17 cellular contexts compared by ENCODE assay signal in the genomic region with DNA sequence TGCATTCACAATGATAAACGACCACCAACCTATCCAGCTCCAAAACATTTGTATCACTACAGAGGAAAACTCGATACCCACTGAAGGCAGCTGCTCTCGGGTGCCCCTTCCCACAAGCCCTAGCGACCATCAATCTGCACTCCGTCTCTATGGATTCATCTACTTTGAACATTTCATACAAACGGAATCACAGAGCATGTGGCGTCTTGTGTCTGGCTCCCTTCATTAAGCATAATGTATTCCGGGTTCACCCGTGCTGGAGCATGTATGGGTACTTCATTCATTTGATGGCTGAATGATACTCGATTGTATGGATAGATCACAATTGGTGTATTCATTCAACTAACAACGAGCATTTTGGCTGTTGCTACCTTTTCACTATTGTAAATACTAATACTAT.
DNase-seq lines count a peak whose midpoint lies in the region; ATAC-seq and TF ChIP-seq lines count a peak whose summit lies in the region.
"Had no signal": no experiment of that assay in that cellular context is flagged by ENCODE, and none has a peak within 500 bp of the region (broad histone marks: within the 10 kb centered on the region; RNA-seq: fewer than 3 reads in every experiment).

No MANE protein-coding gene starts in this region.

- no peaks in the 10 kb centered on the region for H3K9me2 ChIP-seq in hepatocyte (replicated peaks; ENCODE audit: insufficient read depth)

- peak overlapping the region; percentile 46 for H3K4me2 ChIP-seq in hepatocyte
- H3K4me2 ChIP-seq: BLaER1 treated with 17β-estradiol and CSF1 and Interleukin-3, amounts not matched to agents 10 nM and 100 nM had no signal

- no peak overlapping the region for H3K4me3 ChIP-seq in RWPE2 (ENCODE audit: severe bottlenecking)
- H3K4me3 ChIP-seq in hepatocyte: no peak overlapping the region
- H3K4me3 ChIP-seq in gastroesophageal sphincter: no peak overlapping the region
- H3K4me3 ChIP-seq: BLaER1 treated with 17β-estradiol and CSF1 and Interleukin-3, amounts not matched to agents 10 nM and 100 nM; Peyer's patch had no signal

- H3K9me3 ChIP-seq in RWPE2 (ENCODE audit: severe bottlenecking): no peaks in the 10 kb centered on the region
- H3K9me3 ChIP-seq in hepatocyte (ENCODE audit: low read depth): no peaks in the 10 kb centered on the region
- H3K9me3 ChIP-seq in gastroesophageal sphincter: no peaks in the 10 kb centered on the region
- H3K9me3 ChIP-seq: BLaER1 treated with 17β-estradiol and CSF1 and Interleukin-3, amounts not matched to agents 10 nM and 100 nM; Peyer's patch had no signal

- intact Hi-C loops in left ventricle myocardium superior (cut with micrococcal nuclease): no loop called here

- ATAC-seq in RWPE2 (ENCODE audit: low read depth) (no peak), left ventricle myocardium superior (no peak), gastroesophageal sphincter (no peak), GM18870 (IDR thresholded peaks at IDR 0.05; ENCODE audit: unreplicated experiment) (no peak)

- peaks cover 24% of the 10 kb centered on the region for H3K4me1 ChIP-seq in RWPE2 (ENCODE audit: insufficient read depth, poor library complexity, severe bottlenecking)
- peaks cover 8% of the 10 kb centered on the region for H3K4me1 ChIP-seq in hepatocyte (ENCODE audit: insufficient read depth)
- no peaks in the 10 kb centered on the region for H3K4me1 ChIP-seq in gastroesophageal sphincter
- H3K4me1 ChIP-seq: Peyer's patch had no signal

- H2AFZ ChIP-seq in hepatocyte: no peak overlapping the region

- H3K36me3 ChIP-seq in RWPE2 (ENCODE audit: low read depth): no peaks in the 10 kb centered on the region
- H3K36me3 ChIP-seq in hepatocyte (replicated peaks; ENCODE audit: insufficient read depth, low read depth): no peaks in the 10 kb centered on the region
- no peaks in the 10 kb centered on the region for H3K36me3 ChIP-seq in gastroesophageal sphincter
- H3K36me3 ChIP-seq: BLaER1 treated with 17β-estradiol and CSF1 and Interleukin-3, amounts not matched to agents 10 nM and 100 nM; Peyer's patch had no signal

- no peak for TF ChIP-seq POLR2A in gastroesophageal sphincter (IDR thresholded peaks at IDR 0.05)

- peak; percentile 50 for DNase-seq in NCI-H1092 treated with DMSO at 0.1 percent for 48 hours (lab: John Stamatoyannopoulos, UW)
- DNase-seq in NCI-H1092 (lab: John Stamatoyannopoulos, UW): no peak
- DNase-seq in COLO668 (lab: John Stamatoyannopoulos, UW; ENCODE audit: unreplicated experiment): peak; percentile 43
- no peak for DNase-seq in RWPE2 (ENCODE audit: low spot score)
- no peak for DNase-seq in hepatocyte (ENCODE audit: low spot score)
- no peak for DNase-seq in left ventricle myocardium superior
- DNase-seq: Calu3, GOT3, NCI-H187, NCI-H2227 treated with DMSO at 0.1 percent for 48 hours, NCI-H82, Peyer's patch, SIG-M5 had no signal

- no peaks in the 10 kb centered on the region for H4K20me1 ChIP-seq in hepatocyte (ENCODE audit: insufficient read depth, poor library complexity, severe bottlenecking)
- H4K20me1 ChIP-seq: BLaER1 treated with 17β-estradiol and CSF1 and Interleukin-3, amounts not matched to agents 10 nM and 100 nM had no signal

- TF ChIP-seq CTCF in RWPE2 (IDR thresholded peaks at IDR 0.05; ENCODE audit: poor library complexity, severe bottlenecking): no peak
- TF ChIP-seq CTCF in hepatocyte (IDR thresholded peaks at IDR 0.05; ENCODE audit: poor library complexity): no peak
- no peak for TF ChIP-seq CTCF in gastroesophageal sphincter (IDR thresholded peaks at IDR 0.05)

- no peak for TF ChIP-seq EP300 in gastroesophageal sphincter (IDR thresholded peaks at IDR 0.05)

- no peaks in the 10 kb centered on the region for H3K79me2 ChIP-seq in hepatocyte

- H3K27me3 ChIP-seq in RWPE2 (ENCODE audit: insufficient read depth, poor library complexity, severe bottlenecking): no peaks in the 10 kb centered on the region
- H3K27me3 ChIP-seq in hepatocyte: no peaks in the 10 kb centered on the region
- H3K27me3 ChIP-seq in gastroesophageal sphincter: no peaks in the 10 kb centered on the region
- H3K27me3 ChIP-seq: BLaER1 treated with 17β-estradiol and CSF1 and Interleukin-3, amounts not matched to agents 10 nM and 100 nM; Peyer's patch had no signal

- WGBS in hepatocyte (ENCODE audit: low lambda C conversion rate, missing lambda C conversion rate): 93% methylated on average over 11 of the region's 11 CpGs
- whole genome bisulfite sequencing in gastroesophageal sphincter (ENCODE audit: low coverage in 1 of 2), 2 donors: 89 to 90% methylated on average over 8 to 11 of the region's 11 CpGs

- H3K27ac ChIP-seq in RWPE2 (ENCODE audit: poor library complexity, severe bottlenecking): peak overlapping the region; percentile 63
- H3K27ac ChIP-seq in hepatocyte: peak overlapping the region; percentile 74
- no peak overlapping the region for H3K27ac ChIP-seq in gastroesophageal sphincter
- H3K27ac ChIP-seq: BLaER1 treated with 17β-estradiol and CSF1 and Interleukin-3, amounts not matched to agents 10 nM and 100 nM; HL-60; Peyer's patch had no signal

Comparison
In these comparisons a context has a peak if more than half of its experiments do, and no peak if none do; other contexts are left out.
1. DNase-seq: peak in NCI-H1092 treated with DMSO at 0.1 percent for 48 hours (single experiment) and COLO668 (single experiment); none in NCI-H1092 (single experiment), RWPE2 (single experiment), hepatocyte (single experiment) and left ventricle myocardium superior (single experiment).
2. H3K27ac ChIP-seq: peak in RWPE2 (single experiment) and hepatocyte (single experiment); none in gastroesophageal sphincter (0 of 4).